Comparison of ENCODE assay signal across 10 cellular contexts in the genomic region with DNA sequence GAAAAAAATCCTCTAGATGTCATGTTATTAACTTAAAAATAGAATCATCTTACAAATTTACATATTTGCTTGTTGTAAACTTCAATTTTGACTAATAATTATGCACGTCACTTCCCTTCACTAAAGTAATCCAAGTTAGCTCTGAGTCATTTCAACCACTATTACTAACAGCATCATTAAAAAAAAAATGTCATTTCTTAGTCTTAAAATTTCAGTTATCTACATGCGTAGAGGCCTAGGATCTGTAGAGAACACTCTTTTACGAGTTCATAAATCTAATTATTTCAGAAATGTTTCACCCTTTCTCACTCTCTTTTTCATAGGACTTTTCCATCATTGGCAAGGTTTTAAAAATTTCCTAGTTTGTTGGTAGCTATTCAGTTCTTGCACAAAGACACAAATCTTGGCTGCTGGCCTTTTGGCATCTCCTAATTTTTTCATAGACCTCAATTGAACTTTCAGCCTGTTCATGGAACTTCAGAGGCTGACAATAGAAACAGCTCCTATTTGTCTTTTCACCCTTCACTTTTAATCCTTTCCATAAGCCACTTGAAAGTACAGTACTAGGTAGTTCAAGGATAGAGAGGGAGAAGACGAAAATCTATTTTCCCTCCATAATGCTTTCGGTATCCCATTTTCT.
DNase-seq lines count a peak whose midpoint lies in the region; ATAC-seq and TF ChIP-seq lines count a peak whose summit lies in the region.
"Had no signal": no experiment of that assay in that cellular context is flagged by ENCODE, and none has a peak within 500 bp of the region (broad histone marks: within the 10 kb centered on the region; RNA-seq: fewer than 3 reads in every experiment).

No MANE protein-coding gene starts in this region.

- H3K9me3 ChIP-seq in MG63 (no peaks in the 10 kb centered on the region), muscle layer of duodenum (ENCODE audit: control insufficient read depth in 1 of 2, low read length in 2 of 2) (no peaks in the 10 kb centered on the region)
- H3K9me3 ChIP-seq: psoas muscle had no signal

- H3K27me3 ChIP-seq in MG63: no peaks in the 10 kb centered on the region
- H3K27me3 ChIP-seq in muscle layer of duodenum (ENCODE audit: low read depth, low read length): no peaks in the 10 kb centered on the region

- H3K4me3 ChIP-seq in MG63 (no peak overlapping the region), epithelial cell of esophagus (ENCODE audit: low read length) (no peak overlapping the region), muscle layer of duodenum (ENCODE audit: low read depth in 1 of 2, low read length in 2 of 2) (no peak overlapping the region)
- H3K4me3 ChIP-seq: psoas muscle had no signal

- H3K4me1 ChIP-seq in muscle layer of duodenum (ENCODE audit: control insufficient read depth in 1 of 2, insufficient read depth in 2 of 2, low read length in 2 of 2): peaks cover 0 to 10% of the 10 kb centered on the region in 2 donors

- H3K36me3 ChIP-seq in MG63: no peaks in the 10 kb centered on the region
- no peaks in the 10 kb centered on the region for H3K36me3 ChIP-seq in muscle layer of duodenum (ENCODE audit: control insufficient read depth in 1 of 2, insufficient read depth in 2 of 2, low read length in 2 of 2)

- no peak for TF ChIP-seq CTCF in epithelial cell of esophagus (IDR thresholded peaks at IDR 0.05; ENCODE audit: insufficient read depth, low read depth, low read length, missing control alignments)

- ATAC-seq in HG03457 (IDR thresholded peaks at IDR 0.05; ENCODE audit: unreplicated experiment) (no peak), GM19463 (IDR thresholded peaks at IDR 0.05; ENCODE audit: unreplicated experiment) (no peak)
- ATAC-seq: activated CD8-positive, alpha-beta memory T cell treated with anti-CD3 and anti-CD28 coated beads, Interleukin-2, amount 10 ng/mL, durations not matched to agents 7 days and 5 days had no signal

- peak; percentile 29 for DNase-seq in A172 (ENCODE audit: low spot score)
- peak; percentile 26 for DNase-seq in MG63
- DNase-seq in epithelial cell of esophagus (ENCODE audit: low read depth): peak; percentile 38
- no peak for DNase-seq in activated CD4-positive, alpha-beta T cell treated with anti-CD3 and anti-CD28 coated beads for 4 hours
- DNase-seq in DMS53 treated with DMSO at 0.1 percent for 48 hours (lab: John Stamatoyannopoulos, UW; ENCODE audit: unreplicated experiment): no peak
- DNase-seq: activated CD8-positive, alpha-beta memory T cell treated with anti-CD3 and anti-CD28 coated beads, Interleukin-2, amount 10 ng/mL, durations not matched to agents 7 days and 5 days had no signal

- H3K27ac ChIP-seq in muscle layer of duodenum (ENCODE audit: low read length): peak overlapping the region; percentile 59
- H3K27ac ChIP-seq: psoas muscle had no signal

Comparison
In these comparisons a context has a peak if more than half of its experiments do, and no peak if none do; other contexts are left out.
1. DNase-seq: peak in A172 (single experiment), MG63 (single experiment) and epithelial cell of esophagus (single experiment); none in activated CD4-positive, alpha-beta T cell treated with anti-CD3 and anti-CD28 coated beads for 4 hours (0 of 2) and DMS53 treated with DMSO at 0.1 percent for 48 hours (single experiment).